ENCODE assay signal across 1 cellular context in genomic region chr19:41106177-41106576, GRCh38.
TF ChIP-seq lines count a peak whose summit lies in the region.

No MANE protein-coding gene starts in this region.

TF ChIP-seq in IMR-90, 13 proteins besides CTCF, POLR2A, EP300 and RAD21 (continued from another document):
- no peak for TF ChIP-seq ELK1 (IDR thresholded peaks at IDR 0.05; ENCODE audit: borderline replicate concordance, low read depth, low read length)
